ENCODE assay signal across 8 cellular contexts in the genomic region with DNA sequence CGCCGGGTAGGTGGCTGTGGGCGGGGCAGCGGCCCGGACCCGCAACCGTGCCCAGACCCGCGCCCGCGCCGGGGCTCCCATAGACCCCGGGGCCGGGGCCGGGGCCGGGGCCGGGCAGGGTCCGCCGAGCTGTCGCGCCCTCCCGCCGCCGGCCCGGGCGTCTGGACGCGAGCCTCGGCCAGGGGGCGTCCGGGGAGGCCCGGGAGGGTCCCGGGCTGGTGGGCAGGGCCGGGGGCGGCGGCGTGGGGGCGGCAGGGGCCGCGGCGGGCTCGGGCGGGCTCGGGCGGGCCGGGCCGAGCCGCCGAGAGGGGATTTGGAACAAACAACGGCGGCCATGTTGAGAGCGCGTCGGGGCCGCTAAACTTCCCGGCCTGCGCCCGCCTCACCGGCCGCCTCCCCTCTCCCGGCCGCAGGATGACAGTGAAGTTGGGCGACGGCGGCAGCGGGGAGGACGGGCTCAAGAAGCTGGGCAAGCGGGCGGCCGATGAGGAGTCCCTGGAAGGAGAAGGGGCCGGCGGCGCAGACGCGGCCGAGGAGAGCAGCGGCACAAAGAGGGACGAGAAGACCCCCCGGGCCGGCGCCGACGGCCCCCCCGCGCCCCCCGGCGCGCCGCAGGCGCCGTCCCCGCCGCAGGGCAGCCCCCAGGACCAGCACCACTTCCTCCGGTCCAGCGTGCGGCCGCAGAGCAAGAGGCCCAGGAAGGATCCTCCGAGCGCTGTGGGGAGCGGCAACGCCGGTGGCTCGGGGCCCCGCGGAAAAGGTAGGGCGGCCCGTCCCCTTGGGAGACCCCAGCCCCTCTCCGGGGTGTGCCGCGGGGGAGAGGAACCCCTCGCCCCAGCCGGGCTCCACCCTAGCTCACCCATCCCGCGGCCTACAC. TPM values are rescaled to one million over a fixed set of nuclear protein-coding genes. Genes with fewer than 3 reads are reported as not detected.
DNase-seq lines count a peak whose midpoint lies in the region; ATAC-seq, FAIRE-seq and TF ChIP-seq lines count a peak whose summit lies in the region.

No MANE protein-coding gene starts in this region.

- H4K20me1 ChIP-seq in Loucy (ENCODE audit: insufficient read depth, low read length, poor library complexity, severe bottlenecking), result no peaks in the 10 kb centered on the region

- peaks cover 13% of the 10 kb centered on the region for H3K4me1 ChIP-seq in Loucy (ENCODE audit: insufficient read depth, low read length, poor library complexity, severe bottlenecking)
- peaks cover 23% of the 10 kb centered on the region for H3K4me1 ChIP-seq in adipocyte (ENCODE audit: control insufficient read depth, insufficient read depth, low read length)
- peaks cover 2% of the 10 kb centered on the region for H3K4me1 ChIP-seq in iPS DF 6.9 (ENCODE audit: control insufficient read depth, insufficient read depth, low read length)
- peaks cover 4 to 6% of the 10 kb centered on the region in 2 donors for H3K4me1 ChIP-seq in small intestine (ENCODE audit: control insufficient read depth in 2 of 2, insufficient read depth in 1 of 2, low read depth in 1 of 2, low read length in 1 of 2)

- H3K79me2 ChIP-seq in Loucy (ENCODE audit: insufficient read depth, low read length), result peaks cover 68% of the 10 kb centered on the region

- no peak overlapping the region for H3K27ac ChIP-seq in iPS DF 6.9 (ENCODE audit: low read length)
- H3K27ac ChIP-seq in small intestine (ENCODE audit: low read depth in 1 of 2, low read length in 1 of 2), result peak overlapping the region in 1 of 2 donors; percentile 45

- ATAC-seq in HG03095 (IDR thresholded peaks at IDR 0.05; ENCODE audit: unreplicated experiment), result no peak

- H3K9ac ChIP-seq in Loucy (ENCODE audit: low read depth, low read length, poor library complexity, severe bottlenecking) (peak overlapping the region; percentile 76), adipocyte (ENCODE audit: low read length) (peak overlapping the region; percentile 84)

- DNase-seq in EH (ENCODE audit: low read depth) (peak; percentile 54), adipocyte (ENCODE audit: low read depth) (peak; percentile 81), iPS DF 6.9 (ENCODE audit: low read depth, low spot score) (no peak), small intestine (peak; percentile 15), H4 (ENCODE audit: low spot score) (no peak), SKM-1 treated with dmso at 0.1 percent for 144 hours (lab: John Stamatoyannopoulos, UW; ENCODE audit: unreplicated experiment) (no peak)

- H3F3A ChIP-seq in Loucy (ENCODE audit: low read depth), result no peaks in the 10 kb centered on the region

- no peak for TF ChIP-seq CTCF in Loucy (conservative IDR thresholded peaks at IDR 0.05; ENCODE audit: low read length)

- H3K27me3 ChIP-seq in Loucy (ENCODE audit: insufficient read depth, low read length, poor library complexity, severe bottlenecking) (no peaks in the 10 kb centered on the region), adipocyte (replicated peaks; ENCODE audit: control insufficient read depth, insufficient read depth, low read length) (no peaks in the 10 kb centered on the region), iPS DF 6.9 (ENCODE audit: control insufficient read depth, insufficient read depth, low read length) (peaks cover 7% of the 10 kb centered on the region; the same call in 1 of the 2 replicates), small intestine (ENCODE audit: control insufficient read depth in 2 of 2, insufficient read depth in 2 of 2, low read length in 2 of 2) (no peaks in the 10 kb centered on the region)

- FAIRE-seq in small intestine (lab: Jason Lieb, UNC), result no peak

- no peaks in the 10 kb centered on the region for H3K9me2 ChIP-seq in Loucy (replicated peaks; ENCODE audit: low read depth, low read length)

- H2AFZ ChIP-seq in Loucy (ENCODE audit: low read length), result no peak overlapping the region

- peak overlapping the region; percentile 77 for H3K4me3 ChIP-seq in Loucy (ENCODE audit: low read length, poor library complexity, severe bottlenecking)
- H3K4me3 ChIP-seq in adipocyte (ENCODE audit: low read length), result peak overlapping the region; percentile 81
- peak overlapping the region; percentile 96; the same call in 1 of the 2 replicates for H3K4me3 ChIP-seq in iPS DF 6.9 (ENCODE audit: low read length)
- H3K4me3 ChIP-seq in small intestine (ENCODE audit: low read depth in 1 of 2, low read length in 2 of 2), result peak overlapping the region; percentile 79 to 90

- no CpG with 5 or more reads among the region's 114 CpGs for WGBS in iPS DF 6.9 (ENCODE audit: insufficient coverage, insufficient read length)
- WGBS in small intestine, 3 donors, result 1 to 2% (median 2%) methylated on average over 23 to 114 of the region's 114 CpGs

- H3K36me3 ChIP-seq in Loucy (ENCODE audit: insufficient read depth, low read length), result no peaks in the 10 kb centered on the region; the same call in 1 of the 2 replicates
- H3K36me3 ChIP-seq in adipocyte (ENCODE audit: control insufficient read depth, insufficient read depth, low read length, severe bottlenecking), result peaks cover 4% of the 10 kb centered on the region
- peaks cover 3% of the 10 kb centered on the region for H3K36me3 ChIP-seq in iPS DF 6.9 (ENCODE audit: control insufficient read depth, insufficient read depth, low read length)
- H3K36me3 ChIP-seq in small intestine (ENCODE audit: control insufficient read depth in 2 of 2, insufficient read depth in 2 of 2, low read length in 2 of 2), result peaks cover 0 to 3% of the 10 kb centered on the region in 2 donors

- peak overlapping the region; percentile 81 for H3K4me2 ChIP-seq in Loucy (ENCODE audit: low read depth, low read length, poor library complexity, severe bottlenecking)

- H3K9me3 ChIP-seq in Loucy (ENCODE audit: insufficient read depth, low read depth, low read length), result no peaks in the 10 kb centered on the region
- no peaks in the 10 kb centered on the region for H3K9me3 ChIP-seq in adipocyte (ENCODE audit: control insufficient read depth, low read length)
- no peaks in the 10 kb centered on the region for H3K9me3 ChIP-seq in iPS DF 6.9 (ENCODE audit: control insufficient read depth, insufficient read depth, low read length)
- no peaks in the 10 kb centered on the region for H3K9me3 ChIP-seq in small intestine (ENCODE audit: control insufficient read depth, low read depth)

RNA-seq across cellular contexts. Expression of a gene that starts 2.3 kb away (rescaled TPM):
- polyA plus RNA-seq in small intestine, result 1 to 10 TPM; 2.4 to 9.9 (median 6.7) TPM
- 2.4 and 3.1 TPM in 2 replicates for total RNA-seq in H4 (2014; rRNA removed; shearing (Covaris generic))

RNA-seq across cellular contexts. Expression of a gene that starts 2.6 kb away (rescaled TPM):
- polyA plus RNA-seq in small intestine, result 1 to 10 TPM; 2.2 to 6.7 (median 2.9) TPM
- total RNA-seq in H4 (2014; rRNA removed; shearing (Covaris generic)), result 8.4 and 12.2 TPM in 2 replicates

Comparison
In these comparisons a context has a peak if more than half of its experiments do, and no peak if none do; other contexts are left out.
1. DNase-seq: peak in EH (single experiment), adipocyte (single experiment) and small intestine (single experiment); none in iPS DF 6.9 (single experiment), H4 (single experiment) and SKM-1 treated with dmso at 0.1 percent for 144 hours (single experiment).
2. Peak in every context shown above with its lines, with median percentiles within 50 percentile points of each other: H3K4me3 ChIP-seq.